ENCODE assay signal across 29 cellular contexts in the genomic region with DNA sequence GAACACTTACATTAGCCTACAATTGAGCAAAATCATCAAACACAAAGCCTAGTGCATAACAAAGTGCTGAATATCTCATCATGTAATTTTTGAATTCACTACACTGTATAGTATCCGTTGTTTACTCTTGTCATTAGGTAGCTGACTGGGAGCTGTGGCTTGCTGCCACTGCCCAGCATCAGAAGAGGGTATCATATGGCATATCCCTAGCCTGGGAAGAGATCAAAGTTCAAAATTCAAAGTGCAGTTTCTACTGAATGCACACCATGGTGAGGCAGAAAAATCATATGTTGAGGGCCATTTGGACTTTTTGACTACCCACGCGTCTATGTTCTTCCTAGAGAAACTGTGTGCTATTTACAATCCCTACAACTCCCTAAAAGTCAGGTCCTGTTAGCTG. TPM values are rescaled to one million over a fixed set of nuclear protein-coding genes. Genes with fewer than 3 reads are reported as not detected.
DNase-seq lines count a peak whose midpoint lies in the region; ATAC-seq and TF ChIP-seq lines count a peak whose summit lies in the region.
"Had no signal": no experiment of that assay in that cellular context is flagged by ENCODE, and none has a peak within 500 bp of the region (broad histone marks: within the 10 kb centered on the region; RNA-seq: fewer than 3 reads in every experiment).

No MANE protein-coding gene starts in this region.

- no peaks in the 10 kb centered on the region for H3F3A ChIP-seq in GM23338 (replicated peaks; ENCODE audit: low read depth)

- H3K9me2 ChIP-seq in GM23338 (ENCODE audit: insufficient read depth), result peaks cover 14% of the 10 kb centered on the region; the same call in 1 of the 2 replicates

- DNase-seq in NCI-H510A treated with DMSO at 0.1 percent for 48 hours (lab: John Stamatoyannopoulos, UW), result peak; percentile 48
- no peak for DNase-seq in NCI-H510A (lab: John Stamatoyannopoulos, UW)
- DNase-seq in GM23338 (ENCODE audit: low spot score), result no peak
- peak; percentile 51 for DNase-seq in NCI-H69 (lab: John Stamatoyannopoulos, UW)
- DNase-seq in mucosa of descending colon, result no peak
- no peak for DNase-seq in KG1 (lab: John Stamatoyannopoulos, UW)
- no peak for DNase-seq in colonic mucosa
- DNase-seq: activated CD4-positive, alpha-beta memory T cell treated with anti-CD3 and anti-CD28 coated beads, Interleukin-2, amount 10 ng/mL, durations not matched to agents 7 days and 5 days; activated CD4-positive, CD25-positive, alpha-beta regulatory T cell treated with anti-CD3 and anti-CD28 coated beads, Interleukin-2, amount 50 U/mL, for 72 hours; activated CD8-positive, alpha-beta memory T cell treated with anti-CD3 and anti-CD28 coated beads, Interleukin-2, amount 50 U/mL, for 4 hours; activated naive CD4-positive, alpha-beta T cell treated with anti-CD3 and anti-CD28 coated beads, Interleukin-2, amount 50 U/mL, for 16 hours; AML-193; CD4-positive, alpha-beta memory T cell; gastrocnemius medialis; H7; Karpas-422; kidney; left ventricle myocardium superior; naive B cell; right lobe of liver; Right ventricle myocardium superior; stimulated activated CD4-positive, alpha-beta T cell treated with anti-CD3 and anti-CD28 coated beads, Interleukin-4, amount 100 ng/mL, for 24 hours; T-helper 2 cell had no signal

- H3K9ac ChIP-seq in colonic mucosa (ENCODE audit: low read depth in 2 of 2, low read length in 2 of 2), result no peak overlapping the region

- no peak for ATAC-seq in GM23338
- ATAC-seq in mucosa of descending colon, result peak; percentile 4
- ATAC-seq in HG02642 (IDR thresholded peaks at IDR 0.05; ENCODE audit: poor library complexity, unreplicated experiment), result no peak
- ATAC-seq: gastrocnemius medialis, left ventricle myocardium superior, SK-N-SH treated with all-trans-retinoic acid at 6 μM for 48 hours had no signal

- no peak for TF ChIP-seq CTCF in GM23338 (conservative IDR thresholded peaks at IDR 0.05; ENCODE audit: low read depth in 2 of 2)
- no peak for TF ChIP-seq CTCF in mucosa of descending colon (IDR thresholded peaks at IDR 0.05)
- TF ChIP-seq CTCF in colonic mucosa (IDR thresholded peaks at IDR 0.05), result no peak

- no peak overlapping the region for H3K4me3 Mint-ChIP-seq in GM23338
- H3K4me3 Mint-ChIP-seq: activated CD4-positive, alpha-beta memory T cell treated with anti-CD3 and anti-CD28 coated beads, Interleukin-2, amount 10 ng/mL, durations not matched to agents 7 days and 5 days; activated T-helper 1 cell treated with anti-CD3 and anti-CD28 coated beads, Interleukin-12 subunit alpha, Interleukin-12 subunit beta, Interleukin-2, Interleukin-4 antibody, amounts not matched to agents 30 ng/mL and 10 ng/mL and 1 ng/mL, durations not matched to agents 14 hours and 24 hours and 36 hours; mesothelial cell of epicardium; naive B cell had no signal

- H3K4me2 ChIP-seq in GM23338, result no peak overlapping the region

- no peaks in the 10 kb centered on the region for H3K36me3 ChIP-seq in GM23338 (ENCODE audit: insufficient read depth)
- H3K36me3 ChIP-seq in mucosa of descending colon (ENCODE audit: low read depth), result no peaks in the 10 kb centered on the region
- H3K36me3 ChIP-seq in colonic mucosa, result no peaks in the 10 kb centered on the region
- H3K36me3 ChIP-seq: breast epithelium, gastrocnemius medialis, right lobe of liver, tibial nerve had no signal

- no peaks in the 10 kb centered on the region for H4K20me1 ChIP-seq in GM23338 (replicated peaks; ENCODE audit: insufficient read depth)

- H3K9me3 ChIP-seq in mucosa of descending colon (no peaks in the 10 kb centered on the region), colonic mucosa (no peaks in the 10 kb centered on the region)
- H3K9me3 ChIP-seq: breast epithelium, gastrocnemius medialis, right lobe of liver, tibial nerve had no signal

- H3K27me3 ChIP-seq in GM23338 (ENCODE audit: insufficient read depth) (no peaks in the 10 kb centered on the region), colonic mucosa (no peaks in the 10 kb centered on the region)
- H3K27me3 ChIP-seq: breast epithelium, right lobe of liver, tibial nerve had no signal

- no peaks in the 10 kb centered on the region for H3K36me3 Mint-ChIP-seq in GM23338 (ENCODE audit: low read depth)
- H3K36me3 Mint-ChIP-seq: CD4-positive, alpha-beta memory T cell; mesothelial cell of epicardium had no signal

- no peaks in the 10 kb centered on the region for H3K4me1 ChIP-seq in GM23338 (ENCODE audit: insufficient read depth)
- H3K4me1 ChIP-seq in mucosa of descending colon (ENCODE audit: low read depth), result peaks cover 10% of the 10 kb centered on the region
- H3K4me1 ChIP-seq in colonic mucosa, result peaks cover 7% of the 10 kb centered on the region
- H3K4me1 ChIP-seq: breast epithelium, gastrocnemius medialis, right lobe of liver, tibial nerve had no signal

- H3K9me3 Mint-ChIP-seq in GM23338, result no peaks in the 10 kb centered on the region
- H3K9me3 Mint-ChIP-seq: activated CD4-positive, alpha-beta memory T cell treated with anti-CD3 and anti-CD28 coated beads, Interleukin-2, amount 10 ng/mL, durations not matched to agents 7 days and 5 days; CD4-positive, alpha-beta memory T cell; mesothelial cell of epicardium had no signal

- intact Hi-C loops in mucosa of descending colon (cut with DNase I, micrococcal nuclease), result no loop called here
- intact Hi-C loops in colonic mucosa (cut with DNase I), result no loop called here

- H3K4me1 Mint-ChIP-seq in GM23338, result peaks cover 12% of the 10 kb centered on the region

- H3K4me3 ChIP-seq in GM23338 (no peak overlapping the region), mucosa of descending colon (no peak overlapping the region), colonic mucosa (no peak overlapping the region)
- H3K4me3 ChIP-seq: breast epithelium, gastrocnemius medialis, right lobe of liver, tibial nerve had no signal

- H3K79me2 ChIP-seq in GM23338 (replicated peaks; ENCODE audit: insufficient read depth), result no peaks in the 10 kb centered on the region

- H3K27ac ChIP-seq in GM23338 (ENCODE audit: low read depth) (no peak overlapping the region), colonic mucosa (no peak overlapping the region)
- H3K27ac ChIP-seq: breast epithelium, gastrocnemius medialis, right lobe of liver, tibial nerve had no signal

- peaks cover 5% of the 10 kb centered on the region for H3K27me3 Mint-ChIP-seq in GM23338 (ENCODE audit: insufficient read depth, low read depth, poor library complexity)
- H3K27me3 Mint-ChIP-seq: activated CD4-positive, alpha-beta memory T cell treated with anti-CD3 and anti-CD28 coated beads, Interleukin-2, amount 10 ng/mL, durations not matched to agents 7 days and 5 days; naive B cell had no signal

- no peak overlapping the region for H3K27ac Mint-ChIP-seq in GM23338
- H3K27ac Mint-ChIP-seq: activated CD4-positive, alpha-beta memory T cell treated with anti-CD3 and anti-CD28 coated beads, Interleukin-2, amount 10 ng/mL, durations not matched to agents 7 days and 5 days; activated T-helper 1 cell treated with anti-CD3 and anti-CD28 coated beads, Interleukin-12 subunit alpha, Interleukin-12 subunit beta, Interleukin-2, Interleukin-4 antibody, amounts not matched to agents 30 ng/mL and 10 ng/mL and 1 ng/mL, durations not matched to agents 14 hours and 24 hours and 36 hours; mesothelial cell of epicardium had no signal

- H2AFZ ChIP-seq in GM23338, result peak overlapping the region; percentile 53

TF ChIP-seq in GM23338, 12 proteins besides CTCF, POLR2A, EP300 and RAD21:
- TF ChIP-seq STAT1 (IDR thresholded peaks at IDR 0.05; ENCODE audit: unreplicated experiment), result no peak
- TF ChIP-seq, protein P1, sequence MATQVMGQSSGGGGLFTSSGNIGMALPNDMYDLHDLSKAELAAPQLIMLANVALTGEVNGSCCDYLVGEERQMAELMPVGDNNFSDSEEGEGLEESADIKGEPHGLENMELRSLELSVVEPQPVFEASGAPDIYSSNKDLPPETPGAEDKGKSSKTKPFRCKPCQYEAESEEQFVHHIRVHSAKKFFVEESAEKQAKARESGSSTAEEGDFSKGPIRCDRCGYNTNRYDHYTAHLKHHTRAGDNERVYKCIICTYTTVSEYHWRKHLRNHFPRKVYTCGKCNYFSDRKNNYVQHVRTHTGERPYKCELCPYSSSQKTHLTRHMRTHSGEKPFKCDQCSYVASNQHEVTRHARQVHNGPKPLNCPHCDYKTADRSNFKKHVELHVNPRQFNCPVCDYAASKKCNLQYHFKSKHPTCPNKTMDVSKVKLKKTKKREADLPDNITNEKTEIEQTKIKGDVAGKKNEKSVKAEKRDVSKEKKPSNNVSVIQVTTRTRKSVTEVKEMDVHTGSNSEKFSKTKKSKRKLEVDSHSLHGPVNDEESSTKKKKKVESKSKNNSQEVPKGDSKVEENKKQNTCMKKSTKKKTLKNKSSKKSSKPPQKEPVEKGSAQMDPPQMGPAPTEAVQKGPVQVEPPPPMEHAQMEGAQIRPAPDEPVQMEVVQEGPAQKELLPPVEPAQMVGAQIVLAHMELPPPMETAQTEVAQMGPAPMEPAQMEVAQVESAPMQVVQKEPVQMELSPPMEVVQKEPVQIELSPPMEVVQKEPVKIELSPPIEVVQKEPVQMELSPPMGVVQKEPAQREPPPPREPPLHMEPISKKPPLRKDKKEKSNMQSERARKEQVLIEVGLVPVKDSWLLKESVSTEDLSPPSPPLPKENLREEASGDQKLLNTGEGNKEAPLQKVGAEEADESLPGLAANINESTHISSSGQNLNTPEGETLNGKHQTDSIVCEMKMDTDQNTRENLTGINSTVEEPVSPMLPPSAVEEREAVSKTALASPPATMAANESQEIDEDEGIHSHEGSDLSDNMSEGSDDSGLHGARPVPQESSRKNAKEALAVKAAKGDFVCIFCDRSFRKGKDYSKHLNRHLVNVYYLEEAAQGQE (IDR thresholded peaks at IDR 0.05; ENCODE audit: unreplicated experiment), result no peak
TF ChIP-seq in GM23338: peak in this region for 0.

RNA-seq across cellular contexts. Expression of a gene that starts 7.5 kb away (rescaled TPM):
- 56.8 and 59.8 TPM in 2 replicates for total RNA-seq in GM23338 (2014; rRNA removed; shearing (Covaris generic))
- 23.4 and 24.8 TPM in 2 replicates for polyA plus RNA-seq in GM23338 (2016; fragmentation: Nextera tagmentation; extraction: Ambion mirVana)
- total RNA-seq in mucosa of descending colon (10 to 100 TPM; 36.5 to 38.9 (median 38.4) TPM), colonic mucosa (10 to 100 TPM; 29.0 to 33.8 TPM)

Comparison
In these comparisons a context has a peak if more than half of its experiments do, and no peak if none do; other contexts are left out.
1. DNase-seq: peak in NCI-H510A treated with DMSO at 0.1 percent for 48 hours (single experiment) and NCI-H69 (single experiment); none in NCI-H510A (single experiment), GM23338 (single experiment), mucosa of descending colon (0 of 3), KG1 (single experiment) and colonic mucosa (single experiment).